In the genomic region with DNA sequence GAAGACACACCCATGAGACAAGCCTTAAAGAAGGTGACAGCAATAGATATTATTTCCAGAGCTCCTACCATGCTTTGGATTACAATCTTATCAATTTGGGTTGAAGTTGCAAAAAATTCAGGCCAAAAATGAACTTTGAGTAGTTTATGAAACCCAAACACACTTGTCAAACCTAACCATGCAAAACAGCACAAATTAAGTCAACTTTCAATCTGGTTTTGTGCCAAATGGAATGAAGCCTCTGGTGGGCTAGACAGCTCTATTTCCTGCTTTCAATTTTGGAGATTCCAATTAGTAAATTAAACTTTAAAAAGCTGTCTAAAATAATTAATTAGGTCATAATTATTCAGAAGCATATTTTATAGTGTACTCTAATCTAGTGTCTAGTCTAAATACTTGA, we compare ENCODE assay signal across 1 cellular context.
TF ChIP-seq lines count a peak whose summit lies in the region.

No MANE protein-coding gene starts in this region.

TF ChIP-seq in A549, 52 proteins besides CTCF, POLR2A, EP300 and RAD21 (continued from another document):
- no peak for TF ChIP-seq BCL3 (IDR thresholded peaks at IDR 0.05)
- TF ChIP-seq, protein P1, sequence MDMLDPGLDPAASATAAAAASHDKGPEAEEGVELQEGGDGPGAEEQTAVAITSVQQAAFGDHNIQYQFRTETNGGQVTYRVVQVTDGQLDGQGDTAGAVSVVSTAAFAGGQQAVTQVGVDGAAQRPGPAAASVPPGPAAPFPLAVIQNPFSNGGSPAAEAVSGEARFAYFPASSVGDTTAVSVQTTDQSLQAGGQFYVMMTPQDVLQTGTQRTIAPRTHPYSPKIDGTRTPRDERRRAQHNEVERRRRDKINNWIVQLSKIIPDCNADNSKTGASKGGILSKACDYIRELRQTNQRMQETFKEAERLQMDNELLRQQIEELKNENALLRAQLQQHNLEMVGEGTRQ (IDR thresholded peaks at IDR 0.05): no peak
TF ChIP-seq in A549: peak in this region for 0.
